Comparison of ENCODE assay signal across 8 cellular contexts in the genomic region with DNA sequence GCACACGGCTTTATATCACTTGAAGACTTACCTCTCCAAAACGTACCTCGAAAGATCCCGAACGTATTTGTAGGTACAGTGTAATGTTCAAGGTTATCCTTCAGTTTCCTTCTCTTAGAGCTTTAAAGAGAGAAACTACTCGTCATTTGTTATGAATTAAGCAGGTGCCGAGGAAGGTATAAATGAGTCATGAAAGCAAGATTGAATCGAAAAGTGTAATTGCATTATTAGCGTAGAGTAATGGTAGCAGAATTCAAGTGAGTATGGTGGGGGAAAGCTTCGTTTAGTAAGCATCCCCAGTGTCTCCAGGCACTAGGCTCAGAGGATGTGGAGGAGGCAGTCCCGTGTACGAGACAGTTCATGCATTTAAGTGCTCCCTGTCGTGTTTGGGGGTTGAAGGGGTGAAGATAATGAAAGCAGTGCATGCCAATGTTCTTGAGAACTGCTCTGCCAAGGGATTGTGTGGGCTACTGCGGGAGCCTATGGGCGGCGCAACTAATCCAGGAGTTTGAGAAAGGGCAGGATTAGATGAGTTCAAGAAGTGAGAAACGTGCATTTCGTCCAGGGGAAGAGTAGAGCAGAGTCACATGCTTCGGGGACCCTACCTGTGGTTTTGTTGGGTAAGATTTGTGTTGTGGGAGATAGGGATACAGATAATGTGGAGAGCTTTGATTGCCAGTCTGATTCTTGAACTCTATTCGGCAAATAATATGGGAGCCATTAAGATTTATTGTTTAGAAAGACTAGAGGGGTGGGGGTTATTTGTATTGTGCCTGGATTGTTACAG. TPM values are rescaled to one million over a fixed set of nuclear protein-coding genes. Genes with fewer than 3 reads are reported as not detected.
A peak's percentile ranks its signal among the peaks of the same experiment; 100 is the strongest.
DNase-seq lines count a peak whose midpoint lies in the region; ATAC-seq and TF ChIP-seq lines count a peak whose summit lies in the region.

No MANE protein-coding gene starts in this region.

- BruUV-seq in MCF 10A (replicated peaks; lab: Mats Ljungman, UMichigan) = TSS peak; percentile 44

- CTCF ChIA-PET in MCF 10A (lab: Yijun Ruan, JAX) = interaction anchor here (0.6 to 1.1 kb wide), 6 partner anchors 15 to 172 kb away, joined by 3 to 8 read pairs (median 3); no protein-coding TSS in a partner anchor

- peak in 2 of 3 donors; percentile 1 to 5 for DNase-seq in stimulated activated CD4-positive, alpha-beta T cell treated with anti-CD3 and anti-CD28 coated beads, Interleukin-12 subunit alpha, Interleukin-12 subunit beta, amount 100 ng/mL, for 48 hours (ENCODE audit: low read depth in 2 of 3, low spot score in 1 of 3)
- no peak for DNase-seq in stimulated activated CD4-positive, alpha-beta T cell treated with anti-CD3 and anti-CD28 coated beads, Interleukin-1b, Interleukin-23, amount 100 ng/mL, for 48 hours
- DNase-seq in NAMALWA (ENCODE audit: low spot score) (peak; percentile 55), MCF 10A (ENCODE audit: unreplicated experiment) (peak; percentile 41), type B pancreatic cell (ENCODE audit: extremely low spot score, unreplicated experiment) (no peak), NCI-H2081 treated with DMSO at 0.1 percent for 48 hours (lab: John Stamatoyannopoulos, UW) (no peak)

- H3K27ac ChIP-seq in mesodermal cell (ENCODE audit: low read depth, low read length, severe bottlenecking) = no peak overlapping the region

- H3K36me3 Mint-ChIP-seq in MCF 10A (ENCODE audit: insufficient read depth, unreplicated experiment) (peaks cover 20% of the 10 kb centered on the region), type B pancreatic cell (peaks cover 4% of the 10 kb centered on the region)

- no peaks in the 10 kb centered on the region for H3K9me3 Mint-ChIP-seq in MCF 10A (ENCODE audit: unreplicated experiment)
- H3K9me3 Mint-ChIP-seq in type B pancreatic cell = no peaks in the 10 kb centered on the region

- WGBS in mesodermal cell (ENCODE audit: insufficient coverage in 2 of 2), 2 experiments = 8 to 10% methylated on average over 15 to 19 of the region's 20 CpGs

- POLR2A ChIA-PET in MCF 10A (lab: Yijun Ruan, JAX) = interaction anchor here (0.6 to 3.6 kb wide), 11 partner anchors 10 to 288 kb away, joined by 3 to 23 read pairs (median 6); a partner anchor contains a TSS

- H3K27ac Mint-ChIP-seq in MCF 10A (ENCODE audit: low read depth, unreplicated experiment) (no peak overlapping the region), type B pancreatic cell (no peak overlapping the region)

- peak overlapping the region; percentile 85 for H3K4me3 ChIP-seq in mesodermal cell (ENCODE audit: extremely low read depth, insufficient read depth, low read length, poor library complexity, severe bottlenecking)

- intact Hi-C loops in MCF 10A (cut with micrococcal nuclease) = loop anchor here (1.0 to 2.0 kb wide), 5 partner anchors 40 to 284 kb away; a partner anchor contains a TSS

- H3K36me3 ChIP-seq in mesodermal cell (ENCODE audit: control insufficient read depth, insufficient read depth, low read length) = peaks cover 20% of the 10 kb centered on the region

- TF ChIP-seq CTCF in MCF 10A (IDR thresholded peaks at IDR 0.05; ENCODE audit: unreplicated experiment) (no peak), type B pancreatic cell (conservative IDR thresholded peaks at IDR 0.05) (no peak)

- H3K27me3 Mint-ChIP-seq in MCF 10A (ENCODE audit: insufficient read depth, unreplicated experiment) (no peaks in the 10 kb centered on the region), type B pancreatic cell (no peaks in the 10 kb centered on the region)

- H3K4me1 Mint-ChIP-seq in MCF 10A (ENCODE audit: insufficient read depth, unreplicated experiment) = peaks cover 14% of the 10 kb centered on the region
- no peaks in the 10 kb centered on the region for H3K4me1 Mint-ChIP-seq in type B pancreatic cell (ENCODE audit: unreplicated experiment)

- peaks cover 4% of the 10 kb centered on the region for H3K4me1 ChIP-seq in mesodermal cell (ENCODE audit: control insufficient read depth, insufficient read depth, low read length, poor library complexity, severe bottlenecking)

- H3K4me3 Mint-ChIP-seq in MCF 10A (ENCODE audit: unreplicated experiment) = no peak overlapping the region
- H3K4me3 Mint-ChIP-seq in type B pancreatic cell = no peak overlapping the region

- ATAC-seq in GM18858 (IDR thresholded peaks at IDR 0.05; ENCODE audit: unreplicated experiment) = no peak

- no peaks in the 10 kb centered on the region for H3K9me3 ChIP-seq in mesodermal cell (ENCODE audit: control insufficient read depth, low read length)

RNA-seq across cellular contexts. Expression of a gene that starts 0.9 kb away (rescaled TPM):
- total RNA-seq in MCF 10A (2022) (51.6 and 74.0 TPM in 2 replicates), type B pancreatic cell (ENCODE audit: low replicate concordance) (29.3 and 39.9 TPM in 2 replicates)
- polyA plus RNA-seq in mesodermal cell (2013, experiment 1 of 2) = 9.5 TPM
- 9.5 TPM for polyA plus RNA-seq in mesodermal cell (2013, experiment 2 of 2)

RNA-seq across cellular contexts. Expression of a gene that starts 41.2 kb away (rescaled TPM):
- total RNA-seq in MCF 10A (2022) = 54.5 and 56.1 TPM in 2 replicates
- polyA plus RNA-seq in mesodermal cell (2013, experiment 1 of 2) = 41.8 TPM
- 33.4 TPM for polyA plus RNA-seq in mesodermal cell (2013, experiment 2 of 2)
- total RNA-seq in type B pancreatic cell (ENCODE audit: low replicate concordance) = 25.6 and 33.5 TPM in 2 replicates

Comparison
In these comparisons a context has a peak if more than half of its experiments do, and no peak if none do; other contexts are left out.
1. DNase-seq: peak in stimulated activated CD4-positive, alpha-beta T cell treated with anti-CD3 and anti-CD28 coated beads, Interleukin-12 subunit alpha, Interleukin-12 subunit beta, amount 100 ng/mL, for 48 hours (2 of 3), NAMALWA (single experiment) and MCF 10A (single experiment); none in stimulated activated CD4-positive, alpha-beta T cell treated with anti-CD3 and anti-CD28 coated beads, Interleukin-1b, Interleukin-23, amount 100 ng/mL, for 48 hours (single experiment), type B pancreatic cell (single experiment) and NCI-H2081 treated with DMSO at 0.1 percent for 48 hours (single experiment).